ENCODE assay signal across 1 cellular context in genomic region chr7:112450807-112451661, GRCh38.
A peak's percentile ranks its signal among the peaks of the same experiment; 100 is the strongest.
TF ChIP-seq lines count a peak whose summit lies in the region.

No MANE protein-coding gene starts in this region.

TF ChIP-seq in K562, 482 proteins besides CTCF, POLR2A, EP300 and RAD21 (continued from another document and continues in another):
- TF ChIP-seq RREB1 (CRISPR knock-in tag; IDR thresholded peaks at IDR 0.05) = no peak
- no peak for TF ChIP-seq PYGO2 (tag; IDR thresholded peaks at IDR 0.05)
- no peak for TF ChIP-seq ZNF586 (CRISPR knock-in tag; conservative IDR thresholded peaks at IDR 0.05)
- 0 out of 2 replicates have a peak, but pooled peaks have one; percentile 33 for TF ChIP-seq SPI1 (IDR thresholded peaks at IDR 0.05; ENCODE audit: borderline replicate concordance, low read depth, low read length)
- TF ChIP-seq POLR2B (IDR thresholded peaks at IDR 0.05; ENCODE audit: low read depth, partially characterized antibody) = peak; percentile 5
- TF ChIP-seq TFE3 (CRISPR knock-in tag; IDR thresholded peaks at IDR 0.05) = no peak
- no peak for TF ChIP-seq HINFP (tag; conservative IDR thresholded peaks at IDR 0.05; ENCODE audit: low read depth)
- TF ChIP-seq SETDB1 (IDR thresholded peaks at IDR 0.05; ENCODE audit: low read length) = no peak
- no peak for TF ChIP-seq ZSCAN32 (CRISPR knock-in tag; IDR thresholded peaks at IDR 0.05)
- no peak for TF ChIP-seq ZC3H8 (IDR thresholded peaks at IDR 0.05)
- peak; percentile 48; the same call in 1 of the 2 replicates for TF ChIP-seq ZNF511 (CRISPR knock-in tag; IDR thresholded peaks at IDR 0.05)
- no peak for TF ChIP-seq PCBP2 (IDR thresholded peaks at IDR 0.05; ENCODE audit: low read depth, low read length, poor library complexity, severe bottlenecking)
- no peak for TF ChIP-seq ZNF274 (IDR thresholded peaks at IDR 0.05; ENCODE audit: borderline replicate concordance, low read depth, low read length)
- no peak for TF ChIP-seq ZNF354B (CRISPR knock-in tag; IDR thresholded peaks at IDR 0.05)
- no peak for TF ChIP-seq BRF1 (IDR thresholded peaks at IDR 0.05; ENCODE audit: borderline replicate concordance, extremely low read depth, insufficient read length)
- TF ChIP-seq TEAD1 (CRISPR knock-in tag; IDR thresholded peaks at IDR 0.05) = peak; percentile 3 to 67; a peak in 1 of 4 replicates
- TF ChIP-seq SIRT6 (IDR thresholded peaks at IDR 0.05; ENCODE audit: low read depth, low read length) = no peak
- TF ChIP-seq NR3C1 (CRISPR knock-in tag; IDR thresholded peaks at IDR 0.05) = no peak
- TF ChIP-seq THAP7 (CRISPR knock-in tag; IDR thresholded peaks at IDR 0.05) = no peak; the same call in 1 of the 2 replicates
- no peak for TF ChIP-seq RNF219 (CRISPR knock-in tag; IDR thresholded peaks at IDR 0.05)
- peak; percentile 30 to 83 (median 71) for TF ChIP-seq YY1 (IDR thresholded peaks at IDR 0.05; ENCODE audit: borderline replicate concordance in 1 of 3, control insufficient read depth in 1 of 3, extremely low read depth in 1 of 3, insufficient read depth in 3 of 3, insufficient read length in 1 of 3, insufficient replicate concordance in 2 of 3, low read depth in 1 of 3, low read length in 2 of 3)
- TF ChIP-seq ELK3 (CRISPR knock-in tag; IDR thresholded peaks at IDR 0.05) = no peak
- no peak for TF ChIP-seq BRF2 (IDR thresholded peaks at IDR 0.05; ENCODE audit: borderline replicate concordance, insufficient read depth, insufficient read length)
- no peak for TF ChIP-seq HSF4 (CRISPR knock-in tag; IDR thresholded peaks at IDR 0.05; ENCODE audit: borderline replicate concordance)
- TF ChIP-seq ZNF316 (IDR thresholded peaks at IDR 0.05) = no peak
- no peak for TF ChIP-seq ZNF76 (CRISPR knock-in tag; IDR thresholded peaks at IDR 0.05; ENCODE audit: borderline replicate concordance)
- 0 out of 2 replicates have a peak, but pooled peaks have one; percentile 55 for TF ChIP-seq ELF1 (tag; IDR thresholded peaks at IDR 0.05)
- TF ChIP-seq DMBX1 (CRISPR knock-in tag; IDR thresholded peaks at IDR 0.05; ENCODE audit: borderline replicate concordance) = peak; percentile 19; the same call in 1 of the 2 replicates
- TF ChIP-seq ZNF830 (CRISPR knock-in tag; IDR thresholded peaks at IDR 0.05) = 0 out of 2 replicates have a peak, but pooled peaks have one; percentile 27
- TF ChIP-seq SRSF3 (IDR thresholded peaks at IDR 0.05; ENCODE audit: insufficient read depth, low read length) = 0 out of 2 replicates have a peak, but pooled peaks have one; percentile 17
- TF ChIP-seq SRSF7 (optimal IDR thresholded peaks at IDR 0.05; ENCODE audit: low read depth, low read length) = no peak
- TF ChIP-seq GATAD2A (IDR thresholded peaks at IDR 0.05) = no peak
- TF ChIP-seq RBM14 (IDR thresholded peaks at IDR 0.05; ENCODE audit: borderline replicate concordance, insufficient read depth, low read depth, low read length) = peak; percentile 76; the same call in 1 of the 2 replicates
- peak; percentile 83; the same call in 1 of the 2 replicates for TF ChIP-seq SAFB (IDR thresholded peaks at IDR 0.05; ENCODE audit: borderline replicate concordance, low read depth, low read length)
- TF ChIP-seq ELK1 (CRISPR knock-in tag; IDR thresholded peaks at IDR 0.05) = no peak
- TF ChIP-seq ILK (tag; IDR thresholded peaks at IDR 0.05; ENCODE audit: borderline replicate concordance, low read depth) = no peak
- no peak for TF ChIP-seq NFIX (CRISPR knock-in tag; IDR thresholded peaks at IDR 0.05; ENCODE audit: low read depth)
- no peak for TF ChIP-seq NCOA2 (IDR thresholded peaks at IDR 0.05; ENCODE audit: partially characterized antibody in 2 of 2)
- TF ChIP-seq ZNF644 (tag; IDR thresholded peaks at IDR 0.05; ENCODE audit: low read depth) = peak; percentile 92
- no peak for TF ChIP-seq MCM2 (IDR thresholded peaks at IDR 0.05; ENCODE audit: low read depth)
- TF ChIP-seq KLF13 (tag; IDR thresholded peaks at IDR 0.05; ENCODE audit: borderline replicate concordance, low read depth) = no peak
- no peak for TF ChIP-seq ZNF717 (CRISPR knock-in tag; IDR thresholded peaks at IDR 0.05)
- no peak for TF ChIP-seq EZH2 (IDR thresholded peaks at IDR 0.05; ENCODE audit: borderline replicate concordance, low read depth, low read length)
- no peak for TF ChIP-seq ZFP91 (CRISPR knock-in tag; IDR thresholded peaks at IDR 0.05)
- no peak for TF ChIP-seq HIVEP1 (CRISPR knock-in tag; IDR thresholded peaks at IDR 0.05)
- peak; percentile 59 for TF ChIP-seq TFAP4 (CRISPR knock-in tag; IDR thresholded peaks at IDR 0.05; ENCODE audit: borderline replicate concordance)
